1 cellular context compared by ENCODE assay signal in genomic region chr11:123580557-123581275, GRCh38.
TF ChIP-seq lines count a peak whose summit lies in the region.

No MANE protein-coding gene starts in this region.

TF ChIP-seq in HepG2, 621 proteins besides CTCF, POLR2A, EP300 and RAD21 (continued from another document and continues in another):
- 0 out of 2 replicates have a peak, but pooled peaks have one; percentile 36 for TF ChIP-seq TFDP2 (CRISPR knock-in tag; IDR thresholded peaks at IDR 0.05)
- TF ChIP-seq USF2 (IDR thresholded peaks at IDR 0.05; ENCODE audit: low read depth, low read length): no peak
- TF ChIP-seq USF2 (CRISPR knock-in tag; IDR thresholded peaks at IDR 0.05; ENCODE audit: borderline replicate concordance): no peak
- no peak for TF ChIP-seq TIGD3 (CRISPR knock-in tag; IDR thresholded peaks at IDR 0.05; ENCODE audit: borderline replicate concordance)
- 0 out of 2 replicates have a peak, but pooled peaks have one; percentile 68 for TF ChIP-seq ZNF512B (CRISPR knock-in tag; IDR thresholded peaks at IDR 0.05; ENCODE audit: borderline replicate concordance)
- peak; percentile 41; the same call in 1 of the 2 replicates for TF ChIP-seq ZNF280D (CRISPR knock-in tag; IDR thresholded peaks at IDR 0.05)
- 0 out of 2 replicates have a peak, but pooled peaks have one; percentile 45 for TF ChIP-seq ZNF691 (CRISPR knock-in tag; IDR thresholded peaks at IDR 0.05; ENCODE audit: borderline replicate concordance, low read depth)
- no peak for TF ChIP-seq MXI1 (IDR thresholded peaks at IDR 0.05; ENCODE audit: borderline replicate concordance, low read depth, low read length)
- peak; percentile 20; the same call in 1 of the 2 replicates for TF ChIP-seq FOSL2 (CRISPR knock-in tag; IDR thresholded peaks at IDR 0.05)
- TF ChIP-seq UBTF (CRISPR knock-in tag; IDR thresholded peaks at IDR 0.05): 0 out of 2 replicates have a peak, but pooled peaks have one; percentile 33
- peak; percentile 80 for TF ChIP-seq STAG1 (CRISPR knock-in tag; IDR thresholded peaks at IDR 0.05)
- no peak for TF ChIP-seq ZNF597 (CRISPR knock-in tag; IDR thresholded peaks at IDR 0.05)
- TF ChIP-seq ELF3 (CRISPR knock-in tag; IDR thresholded peaks at IDR 0.05): 0 out of 2 replicates have a peak, but pooled peaks have one; percentile 13
- peak; percentile 41; the same call in 1 of the 2 replicates for TF ChIP-seq ZNF574 (CRISPR knock-in tag; IDR thresholded peaks at IDR 0.05)
- TF ChIP-seq ZNF687 (CRISPR knock-in tag; IDR thresholded peaks at IDR 0.05): peak; percentile 46
- no peak for TF ChIP-seq HNF1A (IDR thresholded peaks at IDR 0.05; ENCODE audit: low read depth)
- TF ChIP-seq HNF1A (CRISPR knock-in tag; IDR thresholded peaks at IDR 0.05; ENCODE audit: borderline replicate concordance): no peak; the same call in 1 of the 2 replicates
